In genomic region chr2:202112041-202112440, GRCh38 we compare ENCODE assay signal across 2 cellular contexts.
TF ChIP-seq lines count a peak whose summit lies in the region.

No MANE protein-coding gene starts in this region.

TF ChIP-seq in IMR-90, 13 proteins besides CTCF, POLR2A, EP300 and RAD21 (continued from another document):
- TF ChIP-seq ELK1 (IDR thresholded peaks at IDR 0.05; ENCODE audit: borderline replicate concordance, low read depth, low read length) = no peak
- TF ChIP-seq RCOR1 (IDR thresholded peaks at IDR 0.05; ENCODE audit: insufficient replicate concordance, low read length) = no peak
- TF ChIP-seq SMC3 (IDR thresholded peaks at IDR 0.05; ENCODE audit: low read depth, low read length) = no peak
- no peak for TF ChIP-seq USF2 (IDR thresholded peaks at IDR 0.05; ENCODE audit: low read depth, low read length)
- TF ChIP-seq MXI1 (IDR thresholded peaks at IDR 0.05; ENCODE audit: borderline replicate concordance, low read depth, low read length) = no peak
- no peak for TF ChIP-seq MAZ (IDR thresholded peaks at IDR 0.05; ENCODE audit: borderline replicate concordance, low read depth, low read length)
- TF ChIP-seq MAFK (IDR thresholded peaks at IDR 0.05; ENCODE audit: low read depth, low read length) = no peak
- TF ChIP-seq CEBPB (IDR thresholded peaks at IDR 0.05; ENCODE audit: low read depth, low read length) = no peak
- TF ChIP-seq BHLHE40 (IDR thresholded peaks at IDR 0.05; ENCODE audit: low read depth, low read length) = no peak
- no peak for TF ChIP-seq NFE2L2 (IDR thresholded peaks at IDR 0.05; ENCODE audit: low read depth, low read length)

TF ChIP-seq in SK-N-SH treated with all-trans-retinoic acid at 6 μM for 48 hours, 23 proteins besides CTCF, POLR2A, EP300 and RAD21 (continued from another document):
- no peak for TF ChIP-seq CSRNP3 (CRISPR knock-in tag; IDR thresholded peaks at IDR 0.05)
- no peak for TF ChIP-seq ZNF70 (CRISPR knock-in tag; IDR thresholded peaks at IDR 0.05)
- no peak for TF ChIP-seq CSDC2 (CRISPR knock-in tag; IDR thresholded peaks at IDR 0.05)
- no peak for TF ChIP-seq TSHZ2 (CRISPR knock-in tag; IDR thresholded peaks at IDR 0.05)
- no peak for TF ChIP-seq ESRRG (CRISPR knock-in tag; IDR thresholded peaks at IDR 0.05)
TF ChIP-seq in SK-N-SH treated with all-trans-retinoic acid at 6 μM for 48 hours: peak in this region for 0.
